Comparison of ENCODE assay signal across 20 cellular contexts in the genomic region with DNA sequence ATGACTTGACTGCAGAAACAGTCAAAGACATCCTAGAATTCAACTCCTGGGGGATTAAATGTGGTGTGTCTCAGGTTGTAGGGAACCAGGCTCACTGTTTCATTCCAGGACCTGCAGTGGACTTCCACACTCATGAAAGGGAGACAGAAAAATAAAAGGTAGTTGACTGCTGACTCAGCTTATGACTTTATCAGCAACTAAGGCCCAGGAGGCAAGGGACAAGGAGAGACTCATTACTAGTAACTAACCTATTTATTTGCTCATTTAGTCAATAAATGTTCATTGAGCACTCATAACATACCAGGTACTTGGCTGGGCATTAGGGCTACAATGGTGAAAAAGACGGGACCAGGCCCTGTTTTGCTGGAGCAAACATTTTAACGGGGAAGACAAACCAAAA.
"Had no signal": no experiment of that assay in that cellular context is flagged by ENCODE, and none has a peak within 500 bp of the region (broad histone marks: within the 10 kb centered on the region; RNA-seq: fewer than 3 reads in every experiment).

No MANE protein-coding gene starts in this region.

- H3K36me3 ChIP-seq: colonic mucosa, neutrophil, suprapubic skin, upper lobe of right lung had no signal

- H3K4me2 ChIP-seq: hepatocyte had no signal

- H3K27me3 Mint-ChIP-seq: stimulated activated memory B cell treated with anti-CD40 and anti-IgM and Interleukin-4, amounts not matched to agents 10 μg/mL and 1 μg/mL and 100 μg/mL, for 72 hours had no signal

- ATAC-seq: naive thymus-derived CD4-positive, alpha-beta T cell; right cardiac atrium; stimulated activated memory B cell treated with anti-CD40 and anti-IgM and Interleukin-4, amounts not matched to agents 10 μg/mL and 1 μg/mL and 100 μg/mL, for 72 hours; upper lobe of right lung had no signal

- H3K4me3 Mint-ChIP-seq: naive thymus-derived CD4-positive, alpha-beta T cell; stimulated activated memory B cell treated with anti-CD40 and anti-IgM and Interleukin-4, amounts not matched to agents 10 μg/mL and 1 μg/mL and 100 μg/mL, for 72 hours had no signal

- H3K27ac ChIP-seq: colonic mucosa, hepatocyte, neutrophil, spleen, suprapubic skin, thyroid gland, upper lobe of right lung, vagina had no signal

- DNase-seq: colonic mucosa; dermis blood vessel endothelial cell; foreskin melanocyte; head of caudate nucleus; kidney; mesendoderm; naive thymus-derived CD4-positive, alpha-beta T cell; nephron progenitor cell; right cardiac atrium; spleen; stimulated activated CD4-positive, alpha-beta T cell treated with anti-CD3 and anti-CD28 coated beads, Interleukin-15, amount 100 ng/mL, for 24 hours; stimulated activated CD4-positive, alpha-beta T cell treated with anti-CD3 and anti-CD28 coated beads, Interleukin-1b, Interleukin-23, amount 100 ng/mL, for 48 hours; stimulated activated CD4-positive, alpha-beta T cell treated with anti-CD3 and anti-CD28 coated beads, Interleukin-4, amount 100 ng/mL, for 24 hours; thyroid gland; upper lobe of right lung had no signal

- H3K27ac Mint-ChIP-seq: stimulated activated memory B cell treated with anti-CD40 and anti-IgM and Interleukin-4, amounts not matched to agents 10 μg/mL and 1 μg/mL and 100 μg/mL, for 72 hours had no signal

- H3K4me1 ChIP-seq: colonic mucosa had no signal

- H3K9me3 ChIP-seq: colonic mucosa, neutrophil, suprapubic skin, thyroid gland, upper lobe of right lung, vagina had no signal

- H3K27me3 ChIP-seq: colonic mucosa, hepatocyte, neutrophil, spleen, suprapubic skin, thyroid gland, upper lobe of right lung, vagina had no signal

- H3K4me3 ChIP-seq: colonic mucosa, hepatocyte, spleen, suprapubic skin, thyroid gland, upper lobe of right lung, vagina had no signal

- H2AFZ ChIP-seq: hepatocyte had no signal
